Comparison of ENCODE assay signal across 19 cellular contexts in the genomic region with DNA sequence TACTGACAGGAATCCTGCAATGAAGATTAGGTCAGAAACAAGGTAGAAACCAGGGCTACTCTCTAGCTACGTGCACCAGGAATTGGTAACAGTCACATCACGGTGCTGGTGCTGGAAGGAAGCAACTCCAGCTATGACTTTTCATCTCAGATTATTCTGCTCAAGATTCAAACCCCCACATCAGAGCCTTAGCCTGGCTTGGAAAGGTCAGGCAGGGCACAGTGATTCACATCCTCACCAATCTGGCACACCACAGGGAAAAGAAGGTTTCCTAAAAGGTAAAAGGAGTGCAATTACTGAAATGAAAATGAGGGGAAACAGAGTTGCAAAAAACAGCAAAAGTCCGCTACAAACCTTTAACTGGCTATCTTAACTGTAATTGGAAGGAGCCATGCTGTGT.
"Had no signal": no experiment of that assay in that cellular context is flagged by ENCODE, and none has a peak within 500 bp of the region (broad histone marks: within the 10 kb centered on the region; RNA-seq: fewer than 3 reads in every experiment).

No MANE protein-coding gene starts in this region.

- H3K9me3 ChIP-seq: neutrophil, psoas muscle, sigmoid colon, stomach, thyroid gland had no signal

- H3K27ac ChIP-seq: coronary artery, neutrophil, psoas muscle, sigmoid colon, stomach, thyroid gland had no signal

- DNase-seq: dermis blood vessel endothelial cell; effector memory CD4-positive, alpha-beta T cell; kidney; natural killer cell; posterior cingulate gyrus; psoas muscle; right cardiac atrium; sigmoid colon; stimulated activated CD4-positive, alpha-beta T cell treated with anti-CD3 and anti-CD28 coated beads, Interleukin-2, amount 100 ng/mL, for 24 hours; stimulated activated CD4-positive, alpha-beta T cell treated with anti-CD3 and anti-CD28 coated beads, Interleukin-4, amount 100 ng/mL, for 24 hours; stimulated activated naive CD4-positive, alpha-beta T cell treated with Interleukin-2 at 50 U/mL for 16 hours; stomach; thyroid gland had no signal

- ATAC-seq: left lobe of liver; natural killer cell; psoas muscle; right cardiac atrium; stimulated activated effector memory CD8-positive, alpha-beta T cell treated with anti-CD3 and anti-CD28 coated beads, Interleukin-12 subunit alpha, Interleukin-12 subunit beta, amount 100 ng/mL, for 72 hours had no signal

- H3K4me3 ChIP-seq: coronary artery, lung, psoas muscle, sigmoid colon, stomach, thyroid gland had no signal

- H3K27me3 ChIP-seq: neutrophil, sigmoid colon, stomach, thyroid gland had no signal

- H3K4me1 ChIP-seq: psoas muscle, sigmoid colon, stomach, thyroid gland had no signal

- FAIRE-seq: frontal cortex, kidney had no signal

- H3K36me3 ChIP-seq: neutrophil, sigmoid colon, stomach, thyroid gland had no signal
